In the genomic region with DNA sequence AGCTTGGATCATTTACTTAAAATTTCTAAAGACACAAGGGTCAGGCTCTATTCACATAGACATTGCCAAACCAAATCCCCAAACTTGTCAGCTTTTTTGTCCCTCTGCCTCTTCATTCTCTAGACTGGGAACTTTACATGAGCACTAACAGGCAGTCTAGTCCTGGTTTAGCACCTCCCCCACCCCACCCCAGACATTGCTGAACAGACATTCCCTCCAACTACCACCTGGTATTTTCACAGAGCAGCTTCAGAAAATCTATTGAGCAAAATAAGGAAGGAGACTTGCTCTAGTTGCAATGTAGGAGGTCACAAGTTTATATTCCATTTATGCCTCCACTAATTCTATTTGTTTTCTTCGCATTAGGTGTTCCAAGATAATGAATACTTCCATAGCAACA, we compare ENCODE assay signal across 26 cellular contexts.
"Had no signal": no experiment of that assay in that cellular context is flagged by ENCODE, and none has a peak within 500 bp of the region (broad histone marks: within the 10 kb centered on the region; RNA-seq: fewer than 3 reads in every experiment).

No MANE protein-coding gene starts in this region.

- H2AFZ ChIP-seq: parathyroid adenoma had no signal

- H3K27ac ChIP-seq: neutrophil, parathyroid adenoma, psoas muscle, right lobe of liver, sigmoid colon, stomach, thoracic aorta, thyroid gland, tibial nerve, upper lobe of left lung, vagina had no signal

- H3K9me3 ChIP-seq: neutrophil, psoas muscle, right lobe of liver, sigmoid colon, stomach, thoracic aorta, thyroid gland, upper lobe of left lung, vagina had no signal

- H3K27me3 ChIP-seq: neutrophil, right lobe of liver, sigmoid colon, stomach, thyroid gland, tibial nerve, upper lobe of left lung, vagina had no signal

- H3K4me1 ChIP-seq: parathyroid adenoma, psoas muscle, sigmoid colon, stomach, thyroid gland, tibial nerve, vagina had no signal

- H3K9ac ChIP-seq: parathyroid adenoma had no signal

- H3K27me3 Mint-ChIP-seq: progenitor cell of endocrine pancreas; stimulated activated naive CD8-positive, alpha-beta T cell treated with anti-CD3 and anti-CD28 coated beads, Interleukin-15, Interleukin-2, amounts not matched to agents 100 ng/mL and 50 ng/mL, for 24 hours had no signal

- DNase-seq: natural killer cell; nucleus accumbens; posterior cingulate gyrus; psoas muscle; right cardiac atrium; right lobe of liver; sigmoid colon; small intestine; stimulated activated CD4-positive, alpha-beta T cell treated with anti-CD3 and anti-CD28 coated beads, Interleukin-15, amount 100 ng/mL, for 24 hours; stimulated activated CD4-positive, alpha-beta T cell treated with anti-CD3 and anti-CD28 coated beads, Interleukin-2, amount 100 ng/mL, for 24 hours; stimulated activated CD4-positive, alpha-beta T cell treated with anti-CD3 and anti-CD28 coated beads, Interleukin-2, amount 100 ng/mL, for 48 hours; stimulated activated CD4-positive, alpha-beta T cell treated with anti-CD3 and anti-CD28 coated beads, Interleukin-4, amount 100 ng/mL, for 24 hours; stimulated activated naive B cell treated with anti-CD40 and anti-IgM and Interleukin-4, amounts not matched to agents 10 μg/mL and 1 μg/mL and 100 μg/mL, for 72 hours; stimulated activated naive CD4-positive, alpha-beta T cell treated with Interleukin-2 at 50 U/mL for 16 hours; stomach; thyroid gland; upper lobe of left lung had no signal

- H3K79me2 ChIP-seq: parathyroid adenoma had no signal

- ATAC-seq: natural killer cell; psoas muscle; right cardiac atrium; right lobe of liver; stimulated activated effector memory CD8-positive, alpha-beta T cell treated with anti-CD3 and anti-CD28 coated beads, Interleukin-12 subunit alpha, Interleukin-12 subunit beta, amount 100 ng/mL, for 72 hours; stimulated activated naive B cell treated with anti-CD40 and anti-IgM and Interleukin-4, amounts not matched to agents 10 μg/mL and 1 μg/mL and 100 μg/mL, for 72 hours had no signal

- H3K4me3 ChIP-seq: psoas muscle, right lobe of liver, sigmoid colon, stomach, thoracic aorta, thyroid gland, tibial nerve, upper lobe of left lung, vagina had no signal

- H3K27ac Mint-ChIP-seq: natural killer cell; nephron; progenitor cell of endocrine pancreas; stimulated activated effector memory CD8-positive, alpha-beta T cell treated with anti-CD3 and anti-CD28 coated beads, Interleukin-12 subunit alpha, Interleukin-12 subunit beta, amount 100 ng/mL, for 72 hours; stimulated activated naive B cell treated with anti-CD40 and anti-IgM and Interleukin-4, amounts not matched to agents 10 μg/mL and 1 μg/mL and 100 μg/mL, for 72 hours; stimulated activated naive CD8-positive, alpha-beta T cell treated with anti-CD3 and anti-CD28 coated beads, Interleukin-15, Interleukin-2, amounts not matched to agents 100 ng/mL and 50 ng/mL, for 24 hours had no signal

- H3K36me3 Mint-ChIP-seq: natural killer cell; stimulated activated effector memory CD8-positive, alpha-beta T cell treated with anti-CD3 and anti-CD28 coated beads, Interleukin-12 subunit alpha, Interleukin-12 subunit beta, amount 100 ng/mL, for 72 hours; stimulated activated naive B cell treated with anti-CD40 and anti-IgM and Interleukin-4, amounts not matched to agents 10 μg/mL and 1 μg/mL and 100 μg/mL, for 72 hours had no signal

- H3K4me1 Mint-ChIP-seq: natural killer cell; nephron; stimulated activated effector memory CD8-positive, alpha-beta T cell treated with anti-CD3 and anti-CD28 coated beads, Interleukin-12 subunit alpha, Interleukin-12 subunit beta, amount 100 ng/mL, for 72 hours; stimulated activated naive B cell treated with anti-CD40 and anti-IgM and Interleukin-4, amounts not matched to agents 10 μg/mL and 1 μg/mL and 100 μg/mL, for 72 hours had no signal

- H3K4me3 Mint-ChIP-seq: natural killer cell; nephron; stimulated activated effector memory CD8-positive, alpha-beta T cell treated with anti-CD3 and anti-CD28 coated beads, Interleukin-12 subunit alpha, Interleukin-12 subunit beta, amount 100 ng/mL, for 72 hours; stimulated activated naive B cell treated with anti-CD40 and anti-IgM and Interleukin-4, amounts not matched to agents 10 μg/mL and 1 μg/mL and 100 μg/mL, for 72 hours; stimulated activated naive CD8-positive, alpha-beta T cell treated with anti-CD3 and anti-CD28 coated beads, Interleukin-15, Interleukin-2, amounts not matched to agents 100 ng/mL and 50 ng/mL, for 24 hours had no signal

- H3K36me3 ChIP-seq: neutrophil, right lobe of liver, sigmoid colon, stomach, thoracic aorta, thyroid gland, upper lobe of left lung, vagina had no signal
